9 cellular contexts compared by ENCODE assay signal in the genomic region with DNA sequence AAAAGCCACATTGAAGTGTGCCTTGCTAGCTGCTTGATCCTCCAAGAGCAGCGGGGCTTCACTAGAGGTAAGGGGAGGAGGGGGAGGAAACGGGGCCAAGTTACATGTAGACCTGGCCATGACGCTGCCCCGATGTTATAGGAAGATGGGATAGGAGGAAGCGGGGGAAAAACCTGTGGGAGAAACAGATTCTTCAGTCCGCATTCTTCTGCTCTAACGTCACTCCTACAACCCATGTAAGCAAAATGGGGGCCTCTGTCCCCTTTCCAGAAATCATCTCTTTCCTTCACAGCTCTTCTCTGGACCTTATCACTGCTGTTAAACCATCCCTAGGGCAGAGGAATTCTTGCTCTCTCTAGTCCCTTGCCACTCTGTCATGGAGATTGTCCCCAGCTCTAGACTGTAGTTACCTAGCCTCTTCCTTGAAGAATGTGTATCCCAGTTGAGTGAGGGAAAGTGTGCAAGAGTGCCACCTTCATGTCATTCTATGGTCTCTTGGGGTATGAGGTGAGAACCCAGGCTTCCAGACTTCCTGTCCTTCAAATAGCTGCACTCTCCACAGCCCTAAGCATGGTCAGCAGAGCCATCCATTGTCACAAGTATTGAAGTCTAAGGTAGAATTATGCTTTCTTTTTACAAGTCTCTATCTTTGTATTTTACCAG. TPM values are rescaled to one million over a fixed set of nuclear protein-coding genes. Genes with fewer than 3 reads are reported as not detected.
DNase-seq lines count a peak whose midpoint lies in the region; ATAC-seq, FAIRE-seq and TF ChIP-seq lines count a peak whose summit lies in the region.
"Had no signal": no experiment of that assay in that cellular context is flagged by ENCODE, and none has a peak within 500 bp of the region (broad histone marks: within the 10 kb centered on the region; RNA-seq: fewer than 3 reads in every experiment).

No MANE protein-coding gene starts in this region.

- no peaks in the 10 kb centered on the region for H3K9me3 Mint-ChIP-seq in astrocyte (ENCODE audit: unreplicated experiment)

- H3K4me2 ChIP-seq in HepG2 (ENCODE audit: low read depth, low read length) (no peak overlapping the region), astrocyte (ENCODE audit: low read length) (peak overlapping the region; percentile 4)

- 90% methylated on average over 7 of the region's 7 CpGs for WGBS in liver
- WGBS in HepG2 (ENCODE audit: low lambda C conversion rate): 95% methylated on average over 7 of the region's 7 CpGs

- H3K4me3 Mint-ChIP-seq in astrocyte (ENCODE audit: unreplicated experiment): no peak overlapping the region

- CTCF ChIA-PET in HepG2 (lab: Yijun Ruan, JAX; ENCODE audit: low intra/inter-chr PET ratio, low total read pairs): no interaction called here

- TF ChIP-seq POLR2A in HepG2 (IDR thresholded peaks at IDR 0.05; ENCODE audit: insufficient read depth in 1 of 2, low read depth in 2 of 2, low read length in 2 of 2): no peak

- TF ChIP-seq RAD21 in liver (IDR thresholded peaks at IDR 0.05) (no peak), HepG2 (CRISPR knock-in tag; IDR thresholded peaks at IDR 0.05) (no peak)

- H3K36me3 ChIP-seq in liver (ENCODE audit: control insufficient read depth in 4 of 4, insufficient read depth in 3 of 4, low read depth in 1 of 4, low read length in 3 of 4) (peaks cover 0 to 5% (median 2%) of the 10 kb centered on the region in 4 donors), HepG2 (replicated peaks in 1 of 2; ENCODE audit: control insufficient read depth in 1 of 2, insufficient read depth in 2 of 2, low read length in 2 of 2) (peaks cover 0 to 16% of the 10 kb centered on the region in 2 experiments; a peak in 3 of 5 replicates), astrocyte (ENCODE audit: insufficient read depth, low read length) (peaks cover 35% of the 10 kb centered on the region)

- H3K36me3 Mint-ChIP-seq in astrocyte (ENCODE audit: low read depth, unreplicated experiment): peaks cover 36% of the 10 kb centered on the region

- peaks cover 0 to 3% (median 0%) of the 10 kb centered on the region in 4 donors for H3K4me1 ChIP-seq in liver (ENCODE audit: control insufficient read depth in 4 of 4, insufficient read depth in 4 of 4, low read length in 3 of 4)
- peaks cover 37% of the 10 kb centered on the region for H3K4me1 ChIP-seq in HepG2 (ENCODE audit: insufficient read depth, low read length)
- peaks cover 74% of the 10 kb centered on the region for H3K4me1 ChIP-seq in astrocyte (ENCODE audit: insufficient read depth, low read length)
- peaks cover 99% of the 10 kb centered on the region for H3K4me1 ChIP-seq in mononuclear cell (ENCODE audit: insufficient read depth, low read length)

- no peak overlapping the region for H3K9ac ChIP-seq in liver (ENCODE audit: low read depth in 1 of 2, low read length in 2 of 2)
- no peak overlapping the region for H3K9ac ChIP-seq in HepG2 (ENCODE audit: insufficient read depth, low read depth, low read length)
- H3K9ac ChIP-seq in astrocyte (ENCODE audit: low read length): peak overlapping the region; percentile 27

- TF ChIP-seq CTCF in liver (IDR thresholded peaks at IDR 0.05; ENCODE audit: low read depth, low read length, missing input control) (no peak), HepG2 (CRISPR knock-in tag; IDR thresholded peaks at IDR 0.05) (no peak), astrocyte (IDR thresholded peaks at IDR 0.05; ENCODE audit: insufficient read depth, low read depth, low read length) (no peak)

- H3K4me3 ChIP-seq in liver (ENCODE audit: low read depth in 1 of 3, low read length in 3 of 3) (no peak overlapping the region), HepG2 (replicated peaks in 1 of 3; ENCODE audit: insufficient read depth in 1 of 3, low read depth in 2 of 3, low read length in 3 of 3) (no peak overlapping the region), astrocyte (ENCODE audit: insufficient read depth, low read depth, low read length) (no peak overlapping the region), mononuclear cell (ENCODE audit: low read length) (peak overlapping the region; percentile 17)

- in situ Hi-C loops in HepG2 (cut with HindIII; ENCODE audit: extremely low pct_ligation_motif_present, low pct_unique_long_range_greater_than_20kb): no loop called here

- intact Hi-C loops in HepG2 (cut with micrococcal nuclease; ENCODE audit: unreplicated experiment): loop anchor here (5.0 to 10.0 kb wide), 2 partner anchors 94 to 196 kb away; partner anchors contain the start of gene VPS45

- FAIRE-seq in HepG2 (lab: Jason Lieb, UNC) (no peak), astrocyte (lab: Jason Lieb, UNC) (no peak)

- H3K27me3 Mint-ChIP-seq in astrocyte (ENCODE audit: low read depth, unreplicated experiment): no peaks in the 10 kb centered on the region

- TF ChIP-seq EP300 in HepG2 (IDR thresholded peaks at IDR 0.05; ENCODE audit: low read depth in 2 of 2, low read length in 2 of 2) (no peak), HepG2 (CRISPR knock-in tag; IDR thresholded peaks at IDR 0.05; ENCODE audit: borderline replicate concordance) (no peak)

- H2AFZ ChIP-seq in HepG2 (ENCODE audit: low read length) (no peak overlapping the region), astrocyte (ENCODE audit: low read depth, low read length) (no peak overlapping the region)

- H3K79me2 ChIP-seq in HepG2 (ENCODE audit: insufficient read depth, low read length): no peaks in the 10 kb centered on the region
- H3K79me2 ChIP-seq in astrocyte (ENCODE audit: insufficient read depth, low read length): peaks cover 26% of the 10 kb centered on the region

- peak overlapping the region; percentile 1 to 6 for H3K27ac ChIP-seq in liver (ENCODE audit: low read depth in 1 of 2, low read length in 2 of 2)
- H3K27ac ChIP-seq in HepG2 (ENCODE audit: extremely low read length, insufficient read depth, low read length): no peak overlapping the region
- H3K27ac ChIP-seq in astrocyte (ENCODE audit: low read depth, low read length): peak overlapping the region; percentile 89

- peaks cover 41% of the 10 kb centered on the region for H3K4me1 Mint-ChIP-seq in astrocyte (ENCODE audit: low read depth, unreplicated experiment)

- H3K27me3 ChIP-seq in liver (ENCODE audit: control insufficient read depth in 4 of 4, insufficient read depth in 4 of 4, low read length in 3 of 4) (no peaks in the 10 kb centered on the region), HepG2 (ENCODE audit: control insufficient read depth in 1 of 2, insufficient read depth in 2 of 2, low read length in 2 of 2) (peaks cover 1 to 13% of the 10 kb centered on the region in 2 experiments; a peak in 2 of 5 replicates), astrocyte (ENCODE audit: insufficient read depth, low read length) (no peaks in the 10 kb centered on the region), mononuclear cell (ENCODE audit: insufficient read depth, low read length) (no peaks in the 10 kb centered on the region)

- POLR2A ChIA-PET in HepG2 (lab: Yijun Ruan, JAX): interaction anchor here (1.0 kb wide), 1 partner anchor 11 kb away, joined by 4 read pairs; the partner anchor contains the start of gene PLEKHO1

- ATAC-seq in HepG2 (no peak), GM18868 (IDR thresholded peaks at IDR 0.05; ENCODE audit: unreplicated experiment) (no peak), HG03354 (IDR thresholded peaks at IDR 0.05; ENCODE audit: poor library complexity, severe bottlenecking, unreplicated experiment) (no peak)

- BruUV-seq in HepG2 (replicated peaks; lab: Mats Ljungman, UMichigan): no TSS peak

- no peaks in the 10 kb centered on the region for H3K9me3 ChIP-seq in liver (ENCODE audit: control insufficient read depth in 4 of 4, low read length in 3 of 4)
- H3K9me3 ChIP-seq in HepG2 (ENCODE audit: low read length): no peaks in the 10 kb centered on the region
- H3K9me3 ChIP-seq in astrocyte (ENCODE audit: insufficient read depth, low read depth, low read length): no peaks in the 10 kb centered on the region
- no peaks in the 10 kb centered on the region for H3K9me3 ChIP-seq in mononuclear cell (ENCODE audit: low read depth, low read length)

- DNase-seq in HepG2 (ENCODE audit: low spot score): no peak
- peak; percentile 54 for DNase-seq in astrocyte (ENCODE audit: low read depth)
- DNase-seq in AG20443 (ENCODE audit: low spot score): no peak
- no peak for DNase-seq in activated CD4-positive, alpha-beta T cell treated with anti-CD3 and anti-CD28 coated beads, Interleukin-2, amount 50 U/mL, for 4 hours
- DNase-seq: activated gamma-delta T cell had no signal

- peak overlapping the region; percentile 44 for H3K27ac Mint-ChIP-seq in astrocyte (ENCODE audit: unreplicated experiment)

- H4K20me1 ChIP-seq in HepG2 (ENCODE audit: insufficient read depth, low read length) (no peaks in the 10 kb centered on the region), astrocyte (ENCODE audit: insufficient read depth, low read length) (peaks cover 7% of the 10 kb centered on the region)

TF ChIP-seq in liver, 16 proteins besides CTCF, POLR2A, EP300 and RAD21 (continues in another document):
- TF ChIP-seq FOXA1 (IDR thresholded peaks at IDR 0.05): no peak

TF ChIP-seq in HepG2, 621 proteins besides CTCF, POLR2A, EP300 and RAD21 (continues in another document):
- no peak for TF ChIP-seq HOXA3 (CRISPR knock-in tag; IDR thresholded peaks at IDR 0.05)

RNA-seq across cellular contexts. Expression of gene PLEKHO1, which starts 11.4 kb away (rescaled TPM):
- total RNA-seq in liver: 1 to 10 TPM; 5.8 to 8.8 TPM
- 1 to 10 TPM; 3.5 to 6.3 TPM for polyA plus RNA-seq in liver
- 9.0 and 10.1 TPM in 2 replicates for total RNA-seq in HepG2 (2016; rRNA removed; fragmentation: Illumina TruSeq; extraction: Trizol)
- total RNA-seq in HepG2 (2016; cell fraction: cytosol; rRNA removed; fragmentation: Illumina TruSeq; extraction: Trizol; ENCODE audit: low read depth): 11.3 and 11.7 TPM in 2 replicates
- total RNA-seq in HepG2 (2016; cell fraction: insoluble cytoplasmic fraction; rRNA removed; fragmentation: Illumina TruSeq; extraction: Trizol): 8.0 and 10.1 TPM in 2 replicates
- 16.5 and 22.8 TPM in 2 replicates for total RNA-seq in HepG2 (2016; cell fraction: membrane; rRNA removed; fragmentation: Illumina TruSeq; extraction: Trizol)
- 6.0 and 7.8 TPM in 2 replicates for total RNA-seq in HepG2 (2016; cell fraction: nucleus; rRNA removed; fragmentation: Illumina TruSeq; extraction: Trizol)
- polyA plus RNA-seq in HepG2 (2011; rRNA removed): 9.8 and 14.0 TPM in 2 replicates
- polyA plus RNA-seq in HepG2 (2011; cell fraction: cytosol; rRNA removed): 7.3 and 7.8 TPM in 2 replicates
- polyA plus RNA-seq in HepG2 (2011; cell fraction: nucleus; rRNA removed): 14.5 and 15.1 TPM in 2 replicates
- polyA plus RNA-seq in HepG2 (2012): 5.0 and 7.1 TPM in 2 replicates
- polyA plus RNA-seq in HepG2 (2016; cell fraction: cytosol; fragmentation: Illumina TruSeq; extraction: Trizol; ENCODE audit: low read depth): 14.3 and 15.3 TPM in 2 replicates
- 9.3 and 10.6 TPM in 2 replicates for polyA plus RNA-seq in HepG2 (2016; cell fraction: insoluble cytoplasmic fraction; fragmentation: Illumina TruSeq; extraction: Trizol; ENCODE audit: low read depth)
- 17.5 and 25.2 TPM in 2 replicates for polyA plus RNA-seq in HepG2 (2016; cell fraction: membrane; fragmentation: Illumina TruSeq; extraction: Trizol; ENCODE audit: low read depth)
- polyA plus RNA-seq in HepG2 (2016; cell fraction: nucleus; fragmentation: Illumina TruSeq; extraction: Trizol; ENCODE audit: insufficient read depth, low read depth): 13.1 and 14.2 TPM in 2 replicates
- 1.4 and 7.6 TPM in 2 replicates for polyA minus RNA-seq in HepG2 (2011; rRNA and poly(A)+ RNA removed; ENCODE audit: low replicate concordance)
- polyA minus RNA-seq in HepG2 (2011; cell fraction: cytosol; rRNA and poly(A)+ RNA removed): 3.5 and 4.0 TPM in 2 replicates
- polyA minus RNA-seq in HepG2 (2011; cell fraction: nucleus; rRNA and poly(A)+ RNA removed): 4.4 and 5.0 TPM in 2 replicates
- total RNA-seq in astrocyte: 63.0 and 63.7 TPM in 2 replicates
- 80.9 TPM for total RNA-seq in mononuclear cell
